Comparison of ENCODE assay signal across 13 cellular contexts in the genomic region with DNA sequence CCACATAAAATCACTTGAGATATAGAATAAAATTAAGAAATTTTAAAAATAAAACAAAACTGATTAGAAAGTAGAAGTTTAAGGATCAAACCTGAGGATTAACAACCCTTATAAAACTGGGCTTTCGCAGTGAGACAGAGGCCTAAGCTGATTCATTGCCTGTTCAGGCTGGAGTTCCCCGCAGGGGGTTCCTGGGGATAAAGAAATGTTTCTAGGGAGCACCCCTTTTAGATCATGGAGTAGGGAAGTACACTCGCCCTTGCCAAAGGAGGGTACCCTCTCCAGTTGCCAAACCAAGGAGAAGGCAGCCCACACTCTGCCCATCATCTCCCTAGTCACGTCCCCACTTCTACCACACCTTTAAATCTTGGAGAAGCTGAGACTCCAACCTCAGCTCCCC.
"Had no signal": no experiment of that assay in that cellular context is flagged by ENCODE, and none has a peak within 500 bp of the region (broad histone marks: within the 10 kb centered on the region; RNA-seq: fewer than 3 reads in every experiment).

No MANE protein-coding gene starts in this region.

- H3K4me3 Mint-ChIP-seq: activated naive CD4-positive, alpha-beta T cell treated with anti-CD3 and anti-CD28 coated beads for 36 hours; nephron had no signal

- H3K27ac Mint-ChIP-seq: activated naive CD4-positive, alpha-beta T cell treated with anti-CD3 and anti-CD28 coated beads for 36 hours; nephron had no signal

- ATAC-seq: esophagus mucosa; left cardiac atrium; stimulated activated naive CD8-positive, alpha-beta T cell treated with anti-CD3 and anti-CD28 coated beads, Interleukin-15, Interleukin-2, amounts not matched to agents 100 U/mL and 50 U/mL, for 24 hours had no signal

- H3K9me3 Mint-ChIP-seq: activated naive CD4-positive, alpha-beta T cell treated with anti-CD3 and anti-CD28 coated beads for 36 hours; nephron had no signal

- H3K4me3 ChIP-seq: lung, sigmoid colon, upper lobe of left lung had no signal

- H3K9me3 ChIP-seq: sigmoid colon, upper lobe of left lung had no signal

- H3K27ac ChIP-seq: upper lobe of left lung had no signal

- H3K36me3 ChIP-seq: sigmoid colon, upper lobe of left lung had no signal

- DNase-seq: activated CD4-positive, alpha-beta T cell treated with anti-CD3 and anti-CD28 coated beads, Interleukin-2, amount 50 U/mL, for 4 hours; activated naive CD4-positive, alpha-beta T cell treated with anti-CD3 and anti-CD28 coated beads for 36 hours; amygdala; hypothalamus; left cardiac atrium; sigmoid colon; stimulated activated CD4-positive, alpha-beta T cell treated with anti-CD3 and anti-CD28 coated beads, Interleukin-12 subunit alpha, Interleukin-12 subunit beta, amount 100 ng/mL, for 4 hours; stimulated activated naive CD8-positive, alpha-beta T cell treated with anti-CD3 and anti-CD28 coated beads, Interleukin-15, Interleukin-2, amounts not matched to agents 100 U/mL and 50 U/mL, for 24 hours; T-helper 1 cell; upper lobe of left lung had no signal

- H3K27me3 ChIP-seq: sigmoid colon, upper lobe of left lung had no signal
